9 cellular contexts compared by ENCODE assay signal in the genomic region with DNA sequence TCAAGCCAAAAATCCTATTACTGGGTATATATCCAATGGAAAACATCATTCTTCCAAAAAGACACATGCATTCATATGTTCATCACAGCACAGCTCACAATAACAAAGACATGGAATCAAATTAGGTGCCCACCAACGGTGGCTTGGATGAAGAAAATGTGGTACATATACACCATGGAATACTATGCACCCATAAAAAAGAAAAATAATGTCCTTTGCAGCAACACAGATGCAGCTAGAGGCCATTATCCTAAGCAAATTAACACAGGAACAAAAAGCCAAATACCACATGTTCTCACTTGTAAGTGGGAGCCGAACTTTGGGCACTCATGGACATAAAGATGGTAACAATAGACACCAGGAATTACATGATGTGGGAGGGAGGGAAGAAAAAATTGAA.
"Had no signal": no experiment of that assay in that cellular context is flagged by ENCODE, and none has a peak within 500 bp of the region (broad histone marks: within the 10 kb centered on the region; RNA-seq: fewer than 3 reads in every experiment).

No MANE protein-coding gene starts in this region.

- DNase-seq: GM23248, GOT3, H7, IMR-90, KG1 had no signal

- H3K4me3 ChIP-seq: GM23248, HAP-1, K562 had no signal

- H3K4me1 ChIP-seq: HAP-1 had no signal

- H3K36me3 ChIP-seq: HAP-1 had no signal

- ATAC-seq: HCT116, K562 had no signal

- FAIRE-seq: HTR-8/SVneo, K562 had no signal

- H3K27ac ChIP-seq: GM23248 had no signal

- H3K9ac ChIP-seq: GM23248 had no signal

- H2AFZ ChIP-seq: GM23248 had no signal

- H3K9me3 ChIP-seq: HAP-1 had no signal
